Comparison of ENCODE assay signal across 29 cellular contexts in the genomic region with DNA sequence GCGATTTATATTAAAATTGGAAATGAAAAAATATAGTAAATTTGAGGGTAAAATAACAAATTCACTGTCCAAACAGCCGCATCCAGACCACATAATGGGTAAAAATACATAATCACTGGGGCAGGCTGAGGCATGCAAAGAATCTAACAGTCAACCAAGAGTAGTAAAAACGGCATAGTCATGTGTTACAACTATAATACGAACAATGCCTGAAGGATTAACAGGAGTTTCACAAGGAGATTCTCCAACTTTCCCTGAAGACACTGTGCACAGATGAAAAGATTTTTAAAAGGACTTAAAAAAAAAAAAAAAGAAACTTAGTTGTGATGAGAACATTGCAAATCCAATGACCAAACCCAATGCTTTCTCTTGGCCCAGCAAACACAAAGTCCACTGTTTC. TPM values are rescaled to one million over a fixed set of nuclear protein-coding genes. Genes with fewer than 3 reads are reported as not detected.
"Had no signal": no experiment of that assay in that cellular context is flagged by ENCODE, and none has a peak within 500 bp of the region (broad histone marks: within the 10 kb centered on the region; RNA-seq: fewer than 3 reads in every experiment).

No MANE protein-coding gene starts in this region.

- DNase-seq: effector CD4-positive, alpha-beta T cell; endodermal cell; immature natural killer cell; kidney; left cardiac atrium; left ventricle myocardium inferior; lower lobe of right lung; naive thymus-derived CD4-positive, alpha-beta T cell; nephron progenitor cell; ovary; right cardiac atrium; small intestine; stimulated activated CD4-positive, alpha-beta T cell treated with anti-CD3 and anti-CD28 coated beads, Interleukin-12 subunit alpha, Interleukin-12 subunit beta, amount 100 ng/mL, for 4 hours; stimulated activated naive CD4-positive, alpha-beta T cell; stomach; substantia nigra; transverse colon had no signal

- H3K27me3 ChIP-seq: gastroesophageal sphincter, ovary, stomach, transverse colon had no signal

- H3K4me1 Mint-ChIP-seq: immature natural killer cell; naive thymus-derived CD4-positive, alpha-beta T cell; nephron progenitor cell had no signal

- H3K9me3 Mint-ChIP-seq: endodermal cell, nephron progenitor cell had no signal

- H3K27me3 Mint-ChIP-seq: naive thymus-derived CD4-positive, alpha-beta T cell had no signal

- H3K27ac ChIP-seq: coronary artery, gastroesophageal sphincter, left ventricle myocardium inferior, lower lobe of right lung, ovary, stomach, thoracic aorta, transverse colon had no signal

- H3K36me3 ChIP-seq: gastroesophageal sphincter, left ventricle myocardium inferior, lower lobe of right lung, ovary, stomach, thoracic aorta, transverse colon had no signal

- H3K27ac Mint-ChIP-seq: endodermal cell; immature natural killer cell; naive thymus-derived CD4-positive, alpha-beta T cell; nephron progenitor cell had no signal

- H3K4me1 ChIP-seq: gastroesophageal sphincter, lower lobe of right lung, stomach, transverse colon had no signal

- ATAC-seq: esophagus mucosa; gastroesophageal sphincter; left cardiac atrium; lower lobe of right lung; naive thymus-derived CD4-positive, alpha-beta T cell; right cardiac atrium had no signal

- H3K4me3 Mint-ChIP-seq: endodermal cell; immature natural killer cell; naive thymus-derived CD4-positive, alpha-beta T cell; nephron progenitor cell had no signal

- H3K4me3 ChIP-seq: coronary artery, gastroesophageal sphincter, left ventricle myocardium inferior, lower lobe of right lung, ovary, stomach, thoracic aorta, transverse colon had no signal

- H3K9me3 ChIP-seq: gastroesophageal sphincter, left ventricle myocardium inferior, lower lobe of right lung, ovary, stomach, thoracic aorta, transverse colon had no signal

RNA-seq across cellular contexts. Expression of a gene that starts 20.4 kb away (rescaled TPM):
- total RNA-seq: chondrocyte; dermis microvascular lymphatic vessel endothelial cell; endodermal cell; endothelial cell of umbilical vein; esophagus mucosa; fibroblast of lung; gastroesophageal sphincter; kidney; left cardiac atrium; left ventricle myocardium inferior; lower lobe of right lung; mesenteric fat pad; mononuclear cell; naive thymus-derived CD4-positive, alpha-beta T cell; ovary; posterior vena cava; right cardiac atrium; stomach; thoracic aorta; transverse colon; ureter had no signal
- polyA plus RNA-seq: endothelial cell of umbilical vein; fibroblast of lung; immature natural killer cell; naive thymus-derived CD4-positive, alpha-beta T cell; ovary; right cardiac atrium; stomach had no signal

RNA-seq across cellular contexts. Expression of a gene that starts 21.0 kb away (rescaled TPM):
- total RNA-seq: chondrocyte; dermis microvascular lymphatic vessel endothelial cell; endothelial cell of umbilical vein; esophagus mucosa; fibroblast of lung; kidney; left cardiac atrium; left ventricle myocardium inferior; lower lobe of right lung; mesenteric fat pad; mononuclear cell; naive thymus-derived CD4-positive, alpha-beta T cell; ovary; posterior vena cava; right cardiac atrium; thoracic aorta; ureter had no signal
- polyA plus RNA-seq: endothelial cell of umbilical vein; fibroblast of lung; immature natural killer cell; naive thymus-derived CD4-positive, alpha-beta T cell; ovary; right cardiac atrium; stomach had no signal
